ENCODE assay signal across 1 cellular context in genomic region chr10:14670551-14671240, GRCh38.
A peak's percentile ranks its signal among the peaks of the same experiment; 100 is the strongest.
TF ChIP-seq lines count a peak whose summit lies in the region.

No MANE protein-coding gene starts in this region.

TF ChIP-seq in IMR-90, 13 proteins besides CTCF, POLR2A, EP300 and RAD21:
- no peak for TF ChIP-seq ELK1 (IDR thresholded peaks at IDR 0.05; ENCODE audit: borderline replicate concordance, low read depth, low read length)
- TF ChIP-seq NFE2L2 (IDR thresholded peaks at IDR 0.05; ENCODE audit: low read depth, low read length), result no peak
- 0 out of 2 replicates have a peak, but pooled peaks have one; percentile 2 for TF ChIP-seq FOS (IDR thresholded peaks at IDR 0.05; ENCODE audit: low read depth, low read length)
- peak; percentile 14; the same call in 1 of the 2 replicates for TF ChIP-seq MAZ (IDR thresholded peaks at IDR 0.05; ENCODE audit: borderline replicate concordance, low read depth, low read length)
